2 cellular contexts compared by ENCODE assay signal in the genomic region with DNA sequence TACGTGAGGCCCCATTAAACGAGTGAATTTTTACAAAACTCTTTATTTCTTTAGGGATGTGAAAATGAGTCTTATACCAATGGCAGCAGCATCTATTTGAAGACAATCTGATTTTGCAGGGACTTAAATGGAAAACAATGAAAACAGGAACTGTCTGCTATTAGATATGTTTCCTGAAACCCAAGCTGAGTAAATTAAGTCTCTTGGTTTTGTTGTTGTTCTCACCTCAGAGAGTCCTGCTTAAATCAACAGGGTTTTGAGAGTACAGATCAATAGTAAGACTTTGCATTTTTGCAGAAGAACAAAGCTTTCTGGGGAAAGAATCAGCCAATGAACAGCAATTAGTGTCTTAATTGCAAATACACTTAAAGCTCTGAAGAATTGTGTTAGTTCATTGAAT.
TF ChIP-seq lines count a peak whose summit lies in the region.

No MANE protein-coding gene starts in this region.

TF ChIP-seq in GM12891, 5 proteins besides CTCF, POLR2A, EP300 and RAD21:
- no peak for TF ChIP-seq POLR2AphosphoS5 (IDR thresholded peaks at IDR 0.05; ENCODE audit: low read depth, low read length)
- no peak for TF ChIP-seq PAX5 (IDR thresholded peaks at IDR 0.05; ENCODE audit: insufficient read depth, low read length, severe bottlenecking)
- TF ChIP-seq TAF1 (IDR thresholded peaks at IDR 0.05; ENCODE audit: low read depth, low read length): no peak
- peak; percentile 40; the same call in 1 of the 2 replicates for TF ChIP-seq SPI1 (IDR thresholded peaks at IDR 0.05; ENCODE audit: low read depth, low read length)
- no peak for TF ChIP-seq POU2F2 (IDR thresholded peaks at IDR 0.05; ENCODE audit: low read depth, low read length)
TF ChIP-seq in GM12891: peak in this region for 1.

TF ChIP-seq in H1, 55 proteins besides CTCF, POLR2A, EP300 and RAD21 (continued from another document):
- TF ChIP-seq NRF1 (IDR thresholded peaks at IDR 0.05; ENCODE audit: low read depth, low read length) (no peak), KDM5A (IDR thresholded peaks at IDR 0.05; ENCODE audit: low read length) (no peak), JUN (IDR thresholded peaks at IDR 0.05; ENCODE audit: low read depth, low read length) (no peak), CBX5 (IDR thresholded peaks at IDR 0.05; ENCODE audit: low read depth, low read length) (no peak), HDAC6 (IDR thresholded peaks at IDR 0.05; ENCODE audit: low read depth, low read length) (no peak), KDM4A (IDR thresholded peaks at IDR 0.05; ENCODE audit: low read depth, low read length, severe bottlenecking) (no peak), SP4 (IDR thresholded peaks at IDR 0.05; ENCODE audit: low read length) (no peak), CREB1 (IDR thresholded peaks at IDR 0.05) (no peak), BCL11A (IDR thresholded peaks at IDR 0.05; ENCODE audit: low read depth in 2 of 2, low read length in 2 of 2) (no peak), SIRT6 (IDR thresholded peaks at IDR 0.05; ENCODE audit: low read length) (no peak), TEAD4 (IDR thresholded peaks at IDR 0.05; ENCODE audit: low read depth, low read length) (no peak), KDM1A (IDR thresholded peaks at IDR 0.05; ENCODE audit: borderline replicate concordance, low read length) (no peak)
- TF ChIP-seq, protein P1, sequence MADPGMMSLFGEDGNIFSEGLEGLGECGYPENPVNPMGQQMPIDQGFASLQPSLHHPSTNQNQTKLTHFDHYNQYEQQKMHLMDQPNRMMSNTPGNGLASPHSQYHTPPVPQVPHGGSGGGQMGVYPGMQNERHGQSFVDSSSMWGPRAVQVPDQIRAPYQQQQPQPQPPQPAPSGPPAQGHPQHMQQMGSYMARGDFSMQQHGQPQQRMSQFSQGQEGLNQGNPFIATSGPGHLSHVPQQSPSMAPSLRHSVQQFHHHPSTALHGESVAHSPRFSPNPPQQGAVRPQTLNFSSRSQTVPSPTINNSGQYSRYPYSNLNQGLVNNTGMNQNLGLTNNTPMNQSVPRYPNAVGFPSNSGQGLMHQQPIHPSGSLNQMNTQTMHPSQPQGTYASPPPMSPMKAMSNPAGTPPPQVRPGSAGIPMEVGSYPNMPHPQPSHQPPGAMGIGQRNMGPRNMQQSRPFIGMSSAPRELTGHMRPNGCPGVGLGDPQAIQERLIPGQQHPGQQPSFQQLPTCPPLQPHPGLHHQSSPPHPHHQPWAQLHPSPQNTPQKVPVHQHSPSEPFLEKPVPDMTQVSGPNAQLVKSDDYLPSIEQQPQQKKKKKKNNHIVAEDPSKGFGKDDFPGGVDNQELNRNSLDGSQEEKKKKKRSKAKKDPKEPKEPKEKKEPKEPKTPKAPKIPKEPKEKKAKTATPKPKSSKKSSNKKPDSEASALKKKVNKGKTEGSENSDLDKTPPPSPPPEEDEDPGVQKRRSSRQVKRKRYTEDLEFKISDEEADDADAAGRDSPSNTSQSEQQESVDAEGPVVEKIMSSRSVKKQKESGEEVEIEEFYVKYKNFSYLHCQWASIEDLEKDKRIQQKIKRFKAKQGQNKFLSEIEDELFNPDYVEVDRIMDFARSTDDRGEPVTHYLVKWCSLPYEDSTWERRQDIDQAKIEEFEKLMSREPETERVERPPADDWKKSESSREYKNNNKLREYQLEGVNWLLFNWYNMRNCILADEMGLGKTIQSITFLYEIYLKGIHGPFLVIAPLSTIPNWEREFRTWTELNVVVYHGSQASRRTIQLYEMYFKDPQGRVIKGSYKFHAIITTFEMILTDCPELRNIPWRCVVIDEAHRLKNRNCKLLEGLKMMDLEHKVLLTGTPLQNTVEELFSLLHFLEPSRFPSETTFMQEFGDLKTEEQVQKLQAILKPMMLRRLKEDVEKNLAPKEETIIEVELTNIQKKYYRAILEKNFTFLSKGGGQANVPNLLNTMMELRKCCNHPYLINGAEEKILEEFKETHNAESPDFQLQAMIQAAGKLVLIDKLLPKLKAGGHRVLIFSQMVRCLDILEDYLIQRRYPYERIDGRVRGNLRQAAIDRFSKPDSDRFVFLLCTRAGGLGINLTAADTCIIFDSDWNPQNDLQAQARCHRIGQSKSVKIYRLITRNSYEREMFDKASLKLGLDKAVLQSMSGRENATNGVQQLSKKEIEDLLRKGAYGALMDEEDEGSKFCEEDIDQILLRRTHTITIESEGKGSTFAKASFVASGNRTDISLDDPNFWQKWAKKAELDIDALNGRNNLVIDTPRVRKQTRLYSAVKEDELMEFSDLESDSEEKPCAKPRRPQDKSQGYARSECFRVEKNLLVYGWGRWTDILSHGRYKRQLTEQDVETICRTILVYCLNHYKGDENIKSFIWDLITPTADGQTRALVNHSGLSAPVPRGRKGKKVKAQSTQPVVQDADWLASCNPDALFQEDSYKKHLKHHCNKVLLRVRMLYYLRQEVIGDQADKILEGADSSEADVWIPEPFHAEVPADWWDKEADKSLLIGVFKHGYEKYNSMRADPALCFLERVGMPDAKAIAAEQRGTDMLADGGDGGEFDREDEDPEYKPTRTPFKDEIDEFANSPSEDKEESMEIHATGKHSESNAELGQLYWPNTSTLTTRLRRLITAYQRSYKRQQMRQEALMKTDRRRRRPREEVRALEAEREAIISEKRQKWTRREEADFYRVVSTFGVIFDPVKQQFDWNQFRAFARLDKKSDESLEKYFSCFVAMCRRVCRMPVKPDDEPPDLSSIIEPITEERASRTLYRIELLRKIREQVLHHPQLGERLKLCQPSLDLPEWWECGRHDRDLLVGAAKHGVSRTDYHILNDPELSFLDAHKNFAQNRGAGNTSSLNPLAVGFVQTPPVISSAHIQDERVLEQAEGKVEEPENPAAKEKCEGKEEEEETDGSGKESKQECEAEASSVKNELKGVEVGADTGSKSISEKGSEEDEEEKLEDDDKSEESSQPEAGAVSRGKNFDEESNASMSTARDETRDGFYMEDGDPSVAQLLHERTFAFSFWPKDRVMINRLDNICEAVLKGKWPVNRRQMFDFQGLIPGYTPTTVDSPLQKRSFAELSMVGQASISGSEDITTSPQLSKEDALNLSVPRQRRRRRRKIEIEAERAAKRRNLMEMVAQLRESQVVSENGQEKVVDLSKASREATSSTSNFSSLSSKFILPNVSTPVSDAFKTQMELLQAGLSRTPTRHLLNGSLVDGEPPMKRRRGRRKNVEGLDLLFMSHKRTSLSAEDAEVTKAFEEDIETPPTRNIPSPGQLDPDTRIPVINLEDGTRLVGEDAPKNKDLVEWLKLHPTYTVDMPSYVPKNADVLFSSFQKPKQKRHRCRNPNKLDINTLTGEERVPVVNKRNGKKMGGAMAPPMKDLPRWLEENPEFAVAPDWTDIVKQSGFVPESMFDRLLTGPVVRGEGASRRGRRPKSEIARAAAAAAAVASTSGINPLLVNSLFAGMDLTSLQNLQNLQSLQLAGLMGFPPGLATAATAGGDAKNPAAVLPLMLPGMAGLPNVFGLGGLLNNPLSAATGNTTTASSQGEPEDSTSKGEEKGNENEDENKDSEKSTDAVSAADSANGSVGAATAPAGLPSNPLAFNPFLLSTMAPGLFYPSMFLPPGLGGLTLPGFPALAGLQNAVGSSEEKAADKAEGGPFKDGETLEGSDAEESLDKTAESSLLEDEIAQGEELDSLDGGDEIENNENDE (IDR thresholded peaks at IDR 0.05; ENCODE audit: insufficient replicate concordance, low read length): no peak
- TF ChIP-seq, protein P2, sequence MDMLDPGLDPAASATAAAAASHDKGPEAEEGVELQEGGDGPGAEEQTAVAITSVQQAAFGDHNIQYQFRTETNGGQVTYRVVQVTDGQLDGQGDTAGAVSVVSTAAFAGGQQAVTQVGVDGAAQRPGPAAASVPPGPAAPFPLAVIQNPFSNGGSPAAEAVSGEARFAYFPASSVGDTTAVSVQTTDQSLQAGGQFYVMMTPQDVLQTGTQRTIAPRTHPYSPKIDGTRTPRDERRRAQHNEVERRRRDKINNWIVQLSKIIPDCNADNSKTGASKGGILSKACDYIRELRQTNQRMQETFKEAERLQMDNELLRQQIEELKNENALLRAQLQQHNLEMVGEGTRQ (IDR thresholded peaks at IDR 0.05; ENCODE audit: low read length): no peak
TF ChIP-seq in H1: peak in this region for 0.
